ENCODE assay signal across 17 cellular contexts in the genomic region with DNA sequence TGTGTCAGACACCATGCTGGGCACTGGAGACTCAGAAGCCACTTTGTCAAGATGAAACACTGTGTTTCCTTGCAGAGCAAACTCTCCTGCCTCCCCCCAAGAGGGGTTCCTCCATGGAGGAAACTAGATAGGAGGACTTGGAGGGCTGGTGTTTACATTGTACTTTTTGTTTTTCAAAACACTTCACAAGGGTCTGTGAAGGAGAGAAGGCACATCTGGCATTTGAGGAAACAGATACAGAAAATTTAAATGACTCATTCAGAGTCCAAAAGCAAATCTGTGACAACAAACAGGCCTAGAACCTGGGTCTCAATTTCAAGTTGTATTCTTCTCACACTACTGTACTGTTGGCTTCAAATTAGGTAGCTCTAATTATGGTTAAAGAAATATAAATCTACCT. TPM values are rescaled to one million over a fixed set of nuclear protein-coding genes. Genes with fewer than 3 reads are reported as not detected.
DNase-seq lines count a peak whose midpoint lies in the region; ATAC-seq and TF ChIP-seq lines count a peak whose summit lies in the region.
"Had no signal": no experiment of that assay in that cellular context is flagged by ENCODE, and none has a peak within 500 bp of the region (broad histone marks: within the 10 kb centered on the region; RNA-seq: fewer than 3 reads in every experiment).

No MANE protein-coding gene starts in this region.

- no peak for ATAC-seq in HG03280 (IDR thresholded peaks at IDR 0.05; ENCODE audit: unreplicated experiment)
- ATAC-seq: HCT116; stimulated activated effector memory CD8-positive, alpha-beta T cell treated with anti-CD3 and anti-CD28 coated beads, Interleukin-12 subunit alpha, Interleukin-12 subunit beta, amount 100 ng/mL, for 72 hours had no signal

- H3K27me3 Mint-ChIP-seq in T-helper 2 cell treated with Interferon-gamma antibody and Interleukin-4, amounts not matched to agents 5 μg/mL and 100 μg/mL, for 36 hours (ENCODE audit: low read depth): no peaks in the 10 kb centered on the region
- H3K27me3 Mint-ChIP-seq: memory B cell had no signal

- H3K36me3 Mint-ChIP-seq in T-helper 2 cell treated with Interferon-gamma antibody and Interleukin-4, amounts not matched to agents 5 μg/mL and 100 μg/mL, for 36 hours (ENCODE audit: low read depth): no peaks in the 10 kb centered on the region
- H3K36me3 Mint-ChIP-seq: memory B cell; stimulated activated effector memory CD8-positive, alpha-beta T cell treated with anti-CD3 and anti-CD28 coated beads, Interleukin-12 subunit alpha, Interleukin-12 subunit beta, amount 100 ng/mL, for 72 hours had no signal

- H3K4me1 Mint-ChIP-seq in T-helper 2 cell treated with Interferon-gamma antibody and Interleukin-4, amounts not matched to agents 5 μg/mL and 100 μg/mL, for 36 hours (ENCODE audit: low read depth): peaks cover 7% of the 10 kb centered on the region
- H3K4me1 Mint-ChIP-seq: memory B cell; stimulated activated effector memory CD8-positive, alpha-beta T cell treated with anti-CD3 and anti-CD28 coated beads, Interleukin-12 subunit alpha, Interleukin-12 subunit beta, amount 100 ng/mL, for 72 hours had no signal

- peaks cover 5% of the 10 kb centered on the region for H3K4me1 ChIP-seq in hepatocyte (ENCODE audit: insufficient read depth)
- H3K4me1 ChIP-seq: prostate gland had no signal

- H3K9me3 Mint-ChIP-seq in T-helper 2 cell treated with Interferon-gamma antibody and Interleukin-4, amounts not matched to agents 5 μg/mL and 100 μg/mL, for 36 hours: peaks cover 5% of the 10 kb centered on the region
- H3K9me3 Mint-ChIP-seq: memory B cell had no signal

- peak; percentile 65 for DNase-seq in DMS 273 (lab: John Stamatoyannopoulos, UW; ENCODE audit: unreplicated experiment)
- peak; percentile 20 for DNase-seq in HT1080 (ENCODE audit: low read depth)
- DNase-seq in RPMI7951 (ENCODE audit: low read depth): peak; percentile 36
- no peak for DNase-seq in hepatocyte (ENCODE audit: low spot score)
- no peak for DNase-seq in foreskin melanocyte
- DNase-seq in T-helper 2 cell treated with Interferon-gamma antibody and Interleukin-4, amounts not matched to agents 5 μg/mL and 100 μg/mL, for 36 hours (ENCODE audit: low spot score): no peak
- no peak for DNase-seq in NCI-H1930 (lab: John Stamatoyannopoulos, UW)
- DNase-seq: activated CD4-positive, alpha-beta T cell treated with anti-CD3 and anti-CD28 coated beads, Interleukin-2, amount 50 U/mL, for 48 hours; activated effector memory CD4-positive, alpha-beta T cell treated with anti-CD3 and anti-CD28 coated beads, Interleukin-2, amount 50 U/mL, for 16 hours; NCI-H1417; PC-9 had no signal

- no peak overlapping the region for H3K4me3 Mint-ChIP-seq in T-helper 2 cell treated with Interferon-gamma antibody and Interleukin-4, amounts not matched to agents 5 μg/mL and 100 μg/mL, for 36 hours
- H3K4me3 Mint-ChIP-seq: memory B cell; stimulated activated effector memory CD8-positive, alpha-beta T cell treated with anti-CD3 and anti-CD28 coated beads, Interleukin-12 subunit alpha, Interleukin-12 subunit beta, amount 100 ng/mL, for 72 hours; T-helper 1 cell treated with Interleukin-12 subunit alpha and Interleukin-12 subunit beta and Interleukin-4 antibody, amounts not matched to agents 30 μg/mL and 1 μg/mL, for 36 hours had no signal

- no peaks in the 10 kb centered on the region for H3K9me3 ChIP-seq in hepatocyte (ENCODE audit: low read depth)
- H3K9me3 ChIP-seq: prostate gland had no signal

- no peaks in the 10 kb centered on the region for H3K27me3 ChIP-seq in hepatocyte

- peak overlapping the region; percentile 36 for H3K27ac ChIP-seq in hepatocyte
- H3K27ac ChIP-seq: PC-9, prostate gland had no signal

- H3K79me2 ChIP-seq in hepatocyte: no peaks in the 10 kb centered on the region

- TF ChIP-seq CTCF in hepatocyte (IDR thresholded peaks at IDR 0.05; ENCODE audit: poor library complexity): no peak

- H3K9me2 ChIP-seq in hepatocyte (replicated peaks; ENCODE audit: insufficient read depth): no peaks in the 10 kb centered on the region

- no peak overlapping the region for H3K27ac Mint-ChIP-seq in T-helper 2 cell treated with Interferon-gamma antibody and Interleukin-4, amounts not matched to agents 5 μg/mL and 100 μg/mL, for 36 hours
- H3K27ac Mint-ChIP-seq: memory B cell; T-helper 1 cell treated with Interleukin-12 subunit alpha and Interleukin-12 subunit beta and Interleukin-4 antibody, amounts not matched to agents 30 μg/mL and 1 μg/mL, for 36 hours had no signal

- H4K20me1 ChIP-seq in hepatocyte (ENCODE audit: insufficient read depth, poor library complexity, severe bottlenecking): no peaks in the 10 kb centered on the region

- no peak overlapping the region for H3K4me2 ChIP-seq in hepatocyte
- H3K4me2 ChIP-seq: PC-9 had no signal

- H3K36me3 ChIP-seq in hepatocyte (replicated peaks; ENCODE audit: insufficient read depth, low read depth): no peaks in the 10 kb centered on the region
- H3K36me3 ChIP-seq: prostate gland had no signal

- no peak overlapping the region for H3K4me3 ChIP-seq in hepatocyte
- H3K4me3 ChIP-seq: PC-9, prostate gland had no signal

- no peak overlapping the region for H2AFZ ChIP-seq in hepatocyte
- H2AFZ ChIP-seq: PC-9 had no signal

RNA-seq across cellular contexts. Expression of a gene that starts 6.8 kb away (rescaled TPM):
- total RNA-seq in HT1080 (2014; rRNA removed; shearing (Covaris generic)): 19.9 and 67.8 TPM in 2 replicates
- 3.8 and 5.2 TPM in 2 replicates for polyA plus RNA-seq in HT1080 (2015; cell fraction: cytosol; rRNA removed)
- polyA plus RNA-seq in HT1080 (2015; cell fraction: nucleus; rRNA removed): 3.6 and 5.0 TPM in 2 replicates
- 4.6 and 7.3 TPM in 2 replicates for total RNA-seq in RPMI7951 (2014; rRNA removed; shearing (Covaris generic))
- total RNA-seq in hepatocyte: 6.1 and 13.1 TPM in 2 replicates
- polyA plus RNA-seq in hepatocyte: 1.7 and 1.9 TPM in 2 replicates

Comparison
In these comparisons a context has a peak if more than half of its experiments do, and no peak if none do; other contexts are left out.
1. DNase-seq: peak in DMS 273 (single experiment), HT1080 (single experiment) and RPMI7951 (single experiment); none in hepatocyte (single experiment), foreskin melanocyte (single experiment), T-helper 2 cell treated with Interferon-gamma antibody and Interleukin-4, amounts not matched to agents 5 μg/mL and 100 μg/mL, for 36 hours (single experiment) and NCI-H1930 (0 of 2).